8 cellular contexts compared by ENCODE assay signal in genomic region chr3:185362850-185363661, GRCh38. TPM values are rescaled to one million over a fixed set of nuclear protein-coding genes. Genes with fewer than 3 reads are reported as not detected.
DNase-seq lines count a peak whose midpoint lies in the region; ATAC-seq and TF ChIP-seq lines count a peak whose summit lies in the region.

Gene MAP3K13 (plus strand): TSS chr3:185363136. CDS start chr3:185428582, 65,446 bp downstream.

- H3K9ac ChIP-seq in NT2/D1 (ENCODE audit: insufficient read length, low read depth) = peak within 1 kb of the TSS; percentile 15

- H3K27ac ChIP-seq in cardiac muscle cell = peak within 1 kb of the TSS; percentile 28

- TF ChIP-seq CTCF in cardiac muscle cell (IDR thresholded peaks at IDR 0.05; ENCODE audit: low read depth, low read length) = no peak

- H3K36me3 ChIP-seq in NT2/D1 (ENCODE audit: insufficient read depth, insufficient read length, low read length) (no peaks in the 10 kb centered on the region), cardiac muscle cell (no peaks in the 10 kb centered on the region)

- H3K27me3 ChIP-seq in NT2/D1 (ENCODE audit: insufficient read depth, insufficient read length) = peaks cover 25% of the 10 kb centered on the region
- peaks cover 39% of the 10 kb centered on the region for H3K27me3 ChIP-seq in cardiac muscle cell

- H3K4me1 ChIP-seq in NT2/D1 (ENCODE audit: insufficient read depth, insufficient read length) (no peaks in the 10 kb centered on the region), cardiac muscle cell (ENCODE audit: low read depth) (no peaks in the 10 kb centered on the region)

- peak; percentile 92 for ATAC-seq in GM21526 (IDR thresholded peaks at IDR 0.05; ENCODE audit: low FRiP score, unreplicated experiment)

- DNase-seq in Daoy (ENCODE audit: low read depth) (peak; percentile 91), HT1080 (ENCODE audit: low read depth) (peak; percentile 83), NT2/D1 (ENCODE audit: low read depth, low spot score) (peak; percentile 79), amygdala (lab: John Stamatoyannopoulos, UW) (peak in 55 of 56 donors; percentile 15 to 94 (median 71)), cardiac muscle cell (ENCODE audit: low read depth in 1 of 2, low spot score in 1 of 2) (peak; percentile 87 to 93), nucleus accumbens (lab: John Stamatoyannopoulos, UW) (peak; percentile 14 to 93 (median 75)), activated gamma-delta T cell (lab: John Stamatoyannopoulos, UW) (no peak)

- H3K9me3 ChIP-seq in NT2/D1 (ENCODE audit: insufficient read depth, low read length) (no peaks in the 10 kb centered on the region), cardiac muscle cell (ENCODE audit: low read depth) (no peaks in the 10 kb centered on the region)

- peak within 1 kb of the TSS; percentile 44 for H3K4me3 ChIP-seq in NT2/D1 (ENCODE audit: insufficient read length, low read depth)
- H3K4me3 ChIP-seq in cardiac muscle cell = peak within 1 kb of the TSS; percentile 52

RNA-seq across cellular contexts. Expression of gene MAP3K13, which starts in this region (rescaled TPM):
- 7.6 and 13.1 TPM in 2 replicates for total RNA-seq in Daoy (2014; rRNA removed; shearing (Covaris generic))
- total RNA-seq in HT1080 (2014; rRNA removed; shearing (Covaris generic)) = 17.6 and 25.6 TPM in 2 replicates
- 31.7 and 36.6 TPM in 2 replicates for polyA plus RNA-seq in HT1080 (2015; cell fraction: cytosol; rRNA removed)
- polyA plus RNA-seq in HT1080 (2015; cell fraction: nucleus; rRNA removed) = 6.7 and 12.3 TPM in 2 replicates
- total RNA-seq in cardiac muscle cell = 18.0 and 19.1 TPM in 2 replicates
- 37.4 and 47.4 TPM in 2 replicates for polyA plus RNA-seq in cardiac muscle cell
